ENCODE assay signal across 1 cellular context in the genomic region with DNA sequence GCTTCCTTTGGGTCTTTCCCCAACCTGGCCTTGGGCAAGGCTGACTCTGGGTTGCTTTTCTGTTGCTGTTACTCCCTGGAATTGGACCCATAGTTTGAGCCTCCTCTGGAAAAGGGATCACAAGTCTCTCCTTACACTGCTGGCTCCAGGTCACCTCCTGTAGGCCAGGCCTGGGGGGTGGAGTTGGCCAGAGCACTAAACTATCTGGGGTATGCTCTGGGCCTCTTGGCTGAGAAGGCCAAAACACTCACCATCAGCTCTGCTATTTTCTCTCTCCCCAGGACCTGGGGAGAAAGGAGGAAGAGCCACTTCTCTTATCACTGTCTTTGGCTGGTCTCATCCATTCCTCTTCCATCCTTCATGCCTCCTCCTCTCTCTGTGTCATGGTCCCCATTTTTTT.
TF ChIP-seq lines count a peak whose summit lies in the region.

No MANE protein-coding gene starts in this region.

TF ChIP-seq in GM23338, 12 proteins besides CTCF, POLR2A, EP300 and RAD21 (continued from another document):
- TF ChIP-seq, protein P1, sequence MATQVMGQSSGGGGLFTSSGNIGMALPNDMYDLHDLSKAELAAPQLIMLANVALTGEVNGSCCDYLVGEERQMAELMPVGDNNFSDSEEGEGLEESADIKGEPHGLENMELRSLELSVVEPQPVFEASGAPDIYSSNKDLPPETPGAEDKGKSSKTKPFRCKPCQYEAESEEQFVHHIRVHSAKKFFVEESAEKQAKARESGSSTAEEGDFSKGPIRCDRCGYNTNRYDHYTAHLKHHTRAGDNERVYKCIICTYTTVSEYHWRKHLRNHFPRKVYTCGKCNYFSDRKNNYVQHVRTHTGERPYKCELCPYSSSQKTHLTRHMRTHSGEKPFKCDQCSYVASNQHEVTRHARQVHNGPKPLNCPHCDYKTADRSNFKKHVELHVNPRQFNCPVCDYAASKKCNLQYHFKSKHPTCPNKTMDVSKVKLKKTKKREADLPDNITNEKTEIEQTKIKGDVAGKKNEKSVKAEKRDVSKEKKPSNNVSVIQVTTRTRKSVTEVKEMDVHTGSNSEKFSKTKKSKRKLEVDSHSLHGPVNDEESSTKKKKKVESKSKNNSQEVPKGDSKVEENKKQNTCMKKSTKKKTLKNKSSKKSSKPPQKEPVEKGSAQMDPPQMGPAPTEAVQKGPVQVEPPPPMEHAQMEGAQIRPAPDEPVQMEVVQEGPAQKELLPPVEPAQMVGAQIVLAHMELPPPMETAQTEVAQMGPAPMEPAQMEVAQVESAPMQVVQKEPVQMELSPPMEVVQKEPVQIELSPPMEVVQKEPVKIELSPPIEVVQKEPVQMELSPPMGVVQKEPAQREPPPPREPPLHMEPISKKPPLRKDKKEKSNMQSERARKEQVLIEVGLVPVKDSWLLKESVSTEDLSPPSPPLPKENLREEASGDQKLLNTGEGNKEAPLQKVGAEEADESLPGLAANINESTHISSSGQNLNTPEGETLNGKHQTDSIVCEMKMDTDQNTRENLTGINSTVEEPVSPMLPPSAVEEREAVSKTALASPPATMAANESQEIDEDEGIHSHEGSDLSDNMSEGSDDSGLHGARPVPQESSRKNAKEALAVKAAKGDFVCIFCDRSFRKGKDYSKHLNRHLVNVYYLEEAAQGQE (IDR thresholded peaks at IDR 0.05; ENCODE audit: unreplicated experiment): no peak
